ENCODE assay signal across 3 cellular contexts in the genomic region with DNA sequence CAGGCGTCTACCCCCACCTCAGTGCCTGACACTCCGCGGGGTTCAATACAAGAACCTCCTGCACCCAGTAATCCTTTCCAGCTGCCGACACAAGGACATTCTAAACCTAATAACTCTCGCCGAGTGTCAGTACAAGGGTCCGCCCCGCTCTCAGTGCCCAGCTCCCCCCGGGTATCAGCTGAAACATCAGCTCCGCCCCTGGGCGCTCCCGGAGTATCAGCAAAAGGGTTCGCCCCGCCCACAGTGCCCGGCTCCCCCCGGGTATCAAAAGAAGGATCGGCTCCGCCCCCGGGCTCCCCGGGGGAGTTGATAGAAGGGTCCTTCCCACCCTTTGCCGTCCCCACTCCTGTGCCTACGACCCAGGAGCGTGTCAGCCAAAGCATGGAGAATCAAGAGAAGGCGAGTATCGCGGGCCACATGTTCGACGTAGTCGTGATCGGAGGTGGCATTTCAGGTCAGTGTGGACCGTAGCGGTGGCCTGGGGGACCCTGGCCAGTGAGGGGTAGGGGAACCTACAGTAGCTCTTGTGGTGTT.
TF ChIP-seq lines count a peak whose summit lies in the region.

MAOA (plus strand) TSS at position 339 of the 534 bp plus-strand sequence; CDS start at position 382, 43 bp downstream.

TF ChIP-seq in A549, 52 proteins besides CTCF, POLR2A, EP300 and RAD21:
- no peak for TF ChIP-seq EHMT2 (IDR thresholded peaks at IDR 0.05; ENCODE audit: low read depth)
- TF ChIP-seq CHD2 (IDR thresholded peaks at IDR 0.05; ENCODE audit: low read length, partially characterized antibody), result no peak
- TF ChIP-seq HOXA7 (CRISPR knock-in tag; IDR thresholded peaks at IDR 0.05), result no peak
- TF ChIP-seq FOXS1 (CRISPR knock-in tag; IDR thresholded peaks at IDR 0.05), result no peak
- no peak for TF ChIP-seq POLR2AphosphoS2 (conservative IDR thresholded peaks at IDR 0.05; ENCODE audit: low read length)

TF ChIP-seq in IMR-90, 13 proteins besides CTCF, POLR2A, EP300 and RAD21:
- TF ChIP-seq CHD1 (IDR thresholded peaks at IDR 0.05; ENCODE audit: low read depth, low read length) (no peak), CEBPB (IDR thresholded peaks at IDR 0.05; ENCODE audit: low read depth, low read length) (no peak), MAFK (IDR thresholded peaks at IDR 0.05; ENCODE audit: low read depth, low read length) (no peak), BHLHE40 (IDR thresholded peaks at IDR 0.05; ENCODE audit: low read depth, low read length) (no peak)

TF ChIP-seq in endothelial cell of umbilical vein, 7 proteins besides CTCF, POLR2A, EP300 and RAD21:
- no peak for TF ChIP-seq FOS (IDR thresholded peaks at IDR 0.05; ENCODE audit: borderline replicate concordance, insufficient read depth, low read length)
- no peak for TF ChIP-seq GATA2 (IDR thresholded peaks at IDR 0.05; ENCODE audit: insufficient read depth, insufficient read length, low read depth, low read length)
- no peak for TF ChIP-seq EZH2 (IDR thresholded peaks at IDR 0.05; ENCODE audit: borderline replicate concordance, low read depth, low read length, severe bottlenecking)
- no peak for TF ChIP-seq MAX (IDR thresholded peaks at IDR 0.05; ENCODE audit: insufficient read depth, insufficient read length)
- no peak for TF ChIP-seq JUN (IDR thresholded peaks at IDR 0.05; ENCODE audit: borderline replicate concordance, insufficient read depth, insufficient read length, low read depth)
- TF ChIP-seq POLR2AphosphoS5 (IDR thresholded peaks at IDR 0.05; ENCODE audit: insufficient read depth, low read depth, low read length), result no peak
- no peak for TF ChIP-seq MYC (IDR thresholded peaks at IDR 0.05; ENCODE audit: low read depth, low read length)
TF ChIP-seq in endothelial cell of umbilical vein: peak in this region for 0.
